Comparison of ENCODE assay signal across 1 cellular context in genomic region chr2:41709702-41710599, GRCh38.
TF ChIP-seq lines count a peak whose summit lies in the region.

No MANE protein-coding gene starts in this region.

TF ChIP-seq in IMR-90, 13 proteins besides CTCF, POLR2A, EP300 and RAD21:
- no peak for TF ChIP-seq BHLHE40 (IDR thresholded peaks at IDR 0.05; ENCODE audit: low read depth, low read length)
- no peak for TF ChIP-seq RFX5 (IDR thresholded peaks at IDR 0.05; ENCODE audit: low read depth, low read length)
- no peak for TF ChIP-seq ELK1 (IDR thresholded peaks at IDR 0.05; ENCODE audit: borderline replicate concordance, low read depth, low read length)
- TF ChIP-seq, protein P1, sequence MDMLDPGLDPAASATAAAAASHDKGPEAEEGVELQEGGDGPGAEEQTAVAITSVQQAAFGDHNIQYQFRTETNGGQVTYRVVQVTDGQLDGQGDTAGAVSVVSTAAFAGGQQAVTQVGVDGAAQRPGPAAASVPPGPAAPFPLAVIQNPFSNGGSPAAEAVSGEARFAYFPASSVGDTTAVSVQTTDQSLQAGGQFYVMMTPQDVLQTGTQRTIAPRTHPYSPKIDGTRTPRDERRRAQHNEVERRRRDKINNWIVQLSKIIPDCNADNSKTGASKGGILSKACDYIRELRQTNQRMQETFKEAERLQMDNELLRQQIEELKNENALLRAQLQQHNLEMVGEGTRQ (IDR thresholded peaks at IDR 0.05; ENCODE audit: low read depth, low read length), result no peak
- no peak for TF ChIP-seq FOS (IDR thresholded peaks at IDR 0.05; ENCODE audit: low read depth, low read length)
- TF ChIP-seq MXI1 (IDR thresholded peaks at IDR 0.05; ENCODE audit: borderline replicate concordance, low read depth, low read length), result no peak
- TF ChIP-seq NFE2L2 (IDR thresholded peaks at IDR 0.05; ENCODE audit: low read depth, low read length), result no peak
- TF ChIP-seq MAFK (IDR thresholded peaks at IDR 0.05; ENCODE audit: low read depth, low read length), result no peak
- TF ChIP-seq CHD1 (IDR thresholded peaks at IDR 0.05; ENCODE audit: low read depth, low read length), result no peak
- no peak for TF ChIP-seq RCOR1 (IDR thresholded peaks at IDR 0.05; ENCODE audit: insufficient replicate concordance, low read length)
- TF ChIP-seq SMC3 (IDR thresholded peaks at IDR 0.05; ENCODE audit: low read depth, low read length), result no peak
- no peak for TF ChIP-seq CEBPB (IDR thresholded peaks at IDR 0.05; ENCODE audit: low read depth, low read length)
- TF ChIP-seq MAZ (IDR thresholded peaks at IDR 0.05; ENCODE audit: borderline replicate concordance, low read depth, low read length), result no peak
